Comparison of ENCODE assay signal across 7 cellular contexts in the genomic region with DNA sequence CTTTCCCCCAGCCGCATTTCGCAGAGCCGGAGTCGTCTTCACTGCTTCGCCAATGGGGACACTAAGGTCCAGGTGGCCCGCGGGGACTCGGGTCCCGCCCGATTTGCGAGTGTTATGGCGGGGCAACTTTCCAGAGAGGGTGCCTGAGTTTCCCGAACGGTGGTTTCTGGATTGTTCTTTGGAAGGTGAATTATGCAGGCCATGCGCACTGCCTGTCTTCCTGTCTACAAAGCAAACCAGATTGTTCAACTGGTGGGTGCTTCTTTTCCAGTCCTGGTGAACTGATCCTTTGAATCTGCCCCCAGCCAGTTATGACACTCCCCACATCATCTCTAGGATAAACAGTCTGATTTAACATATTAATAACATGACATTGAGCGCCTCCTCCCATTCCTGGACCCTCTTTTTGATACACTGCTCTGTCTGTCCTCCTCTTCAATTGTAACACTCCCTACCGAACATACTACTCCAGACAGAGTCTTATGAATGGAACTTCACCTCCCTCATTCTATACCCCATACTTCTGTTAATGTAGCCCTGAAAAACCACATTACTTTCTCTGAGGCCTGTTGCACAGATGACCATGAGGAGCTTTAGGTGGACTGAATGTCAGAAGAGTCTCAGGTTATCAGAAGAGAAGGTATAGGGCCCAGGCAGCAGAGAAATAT.
A peak's percentile ranks its signal among the peaks of the same experiment; 100 is the strongest.
DNase-seq lines count a peak whose midpoint lies in the region; ATAC-seq, FAIRE-seq and TF ChIP-seq lines count a peak whose summit lies in the region.

No MANE protein-coding gene starts in this region.

- no peaks in the 10 kb centered on the region for H3K9me3 Mint-ChIP-seq in nephron

- ATAC-seq in esophagus mucosa: no peak

- no peaks in the 10 kb centered on the region for H3K36me3 Mint-ChIP-seq in nephron (ENCODE audit: low read depth)

- DNase-seq in GM19239 (ENCODE audit: insufficient read length, low spot score) (no peak), NCI-H2171 treated with DMSO at 0.1 percent for 48 hours (lab: John Stamatoyannopoulos, UW) (peak; percentile 64), coronary artery (ENCODE audit: low spot score) (no peak), AG08395 (ENCODE audit: low spot score) (no peak), occipital lobe (lab: John Stamatoyannopoulos, UW) (no peak)

- TF ChIP-seq CTCF in coronary artery (IDR thresholded peaks at IDR 0.05) (no peak), nephron (IDR thresholded peaks at IDR 0.05; ENCODE audit: unreplicated experiment in 3 of 3) (no peak)

- peak overlapping the region; percentile 90 for H3K4me3 ChIP-seq in coronary artery

- peaks cover 21% of the 10 kb centered on the region for H3K27me3 Mint-ChIP-seq in nephron (ENCODE audit: low read depth)

- peak overlapping the region; percentile 85 to 87 for H3K27ac ChIP-seq in coronary artery

- peak; percentile 74 for FAIRE-seq in GM19239 (lab: Jason Lieb, UNC)

- peak overlapping the region; percentile 72 to 88 (median 87) for H3K4me3 Mint-ChIP-seq in nephron

- peak overlapping the region; percentile 12 to 52 (median 25) for H3K27ac Mint-ChIP-seq in nephron

- H3K4me1 Mint-ChIP-seq in nephron: no peaks in the 10 kb centered on the region
